Comparison of ENCODE assay signal across 1 cellular context in the genomic region with DNA sequence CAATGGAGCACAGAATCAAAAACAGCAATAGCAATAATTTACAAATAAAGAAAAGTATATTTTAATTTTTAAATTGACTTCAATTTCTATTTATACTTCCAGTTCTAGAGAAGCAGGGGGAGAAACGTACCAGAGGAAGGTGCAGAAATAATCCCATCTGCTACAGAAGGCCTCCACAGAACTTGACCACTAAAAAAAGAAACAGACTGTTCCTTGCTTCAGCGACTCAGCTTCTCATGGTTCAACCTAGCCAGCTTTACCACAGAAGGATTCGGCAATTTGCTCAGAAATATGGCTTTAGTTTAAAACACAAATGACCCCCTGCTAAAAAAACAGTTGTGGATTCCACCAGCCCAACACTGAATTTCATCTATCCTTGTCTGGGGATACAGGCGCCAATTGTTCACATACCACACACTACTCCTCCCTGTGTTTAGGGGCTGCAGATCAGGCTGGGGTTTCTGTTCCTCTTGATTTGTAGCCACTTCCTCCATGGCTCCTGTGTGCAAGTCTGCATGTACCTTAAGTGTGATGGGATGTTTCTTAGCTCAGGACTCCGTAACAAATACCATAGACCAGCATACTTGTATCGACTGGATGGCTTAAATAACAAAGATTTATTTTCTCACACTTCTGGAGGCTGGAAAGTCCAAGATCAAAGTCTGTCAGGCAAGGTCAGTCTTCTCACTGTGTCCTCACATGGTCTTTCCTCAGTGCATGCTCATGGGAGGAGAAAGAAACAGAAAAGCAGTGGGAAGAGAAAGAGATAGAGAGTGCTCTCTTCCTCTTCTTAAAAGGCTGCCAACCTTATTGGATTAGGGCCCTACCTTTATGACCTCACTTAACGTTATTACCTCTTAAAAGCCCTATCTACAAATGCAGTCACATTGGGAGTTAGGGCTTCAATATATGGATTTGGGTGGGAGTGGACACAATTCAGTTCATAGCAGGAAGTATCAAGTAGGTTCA.
TF ChIP-seq lines count a peak whose summit lies in the region.

No MANE protein-coding gene starts in this region.

TF ChIP-seq in GM23338, 12 proteins besides CTCF, POLR2A, EP300 and RAD21 (continued from another document):
- TF ChIP-seq, protein P1, sequence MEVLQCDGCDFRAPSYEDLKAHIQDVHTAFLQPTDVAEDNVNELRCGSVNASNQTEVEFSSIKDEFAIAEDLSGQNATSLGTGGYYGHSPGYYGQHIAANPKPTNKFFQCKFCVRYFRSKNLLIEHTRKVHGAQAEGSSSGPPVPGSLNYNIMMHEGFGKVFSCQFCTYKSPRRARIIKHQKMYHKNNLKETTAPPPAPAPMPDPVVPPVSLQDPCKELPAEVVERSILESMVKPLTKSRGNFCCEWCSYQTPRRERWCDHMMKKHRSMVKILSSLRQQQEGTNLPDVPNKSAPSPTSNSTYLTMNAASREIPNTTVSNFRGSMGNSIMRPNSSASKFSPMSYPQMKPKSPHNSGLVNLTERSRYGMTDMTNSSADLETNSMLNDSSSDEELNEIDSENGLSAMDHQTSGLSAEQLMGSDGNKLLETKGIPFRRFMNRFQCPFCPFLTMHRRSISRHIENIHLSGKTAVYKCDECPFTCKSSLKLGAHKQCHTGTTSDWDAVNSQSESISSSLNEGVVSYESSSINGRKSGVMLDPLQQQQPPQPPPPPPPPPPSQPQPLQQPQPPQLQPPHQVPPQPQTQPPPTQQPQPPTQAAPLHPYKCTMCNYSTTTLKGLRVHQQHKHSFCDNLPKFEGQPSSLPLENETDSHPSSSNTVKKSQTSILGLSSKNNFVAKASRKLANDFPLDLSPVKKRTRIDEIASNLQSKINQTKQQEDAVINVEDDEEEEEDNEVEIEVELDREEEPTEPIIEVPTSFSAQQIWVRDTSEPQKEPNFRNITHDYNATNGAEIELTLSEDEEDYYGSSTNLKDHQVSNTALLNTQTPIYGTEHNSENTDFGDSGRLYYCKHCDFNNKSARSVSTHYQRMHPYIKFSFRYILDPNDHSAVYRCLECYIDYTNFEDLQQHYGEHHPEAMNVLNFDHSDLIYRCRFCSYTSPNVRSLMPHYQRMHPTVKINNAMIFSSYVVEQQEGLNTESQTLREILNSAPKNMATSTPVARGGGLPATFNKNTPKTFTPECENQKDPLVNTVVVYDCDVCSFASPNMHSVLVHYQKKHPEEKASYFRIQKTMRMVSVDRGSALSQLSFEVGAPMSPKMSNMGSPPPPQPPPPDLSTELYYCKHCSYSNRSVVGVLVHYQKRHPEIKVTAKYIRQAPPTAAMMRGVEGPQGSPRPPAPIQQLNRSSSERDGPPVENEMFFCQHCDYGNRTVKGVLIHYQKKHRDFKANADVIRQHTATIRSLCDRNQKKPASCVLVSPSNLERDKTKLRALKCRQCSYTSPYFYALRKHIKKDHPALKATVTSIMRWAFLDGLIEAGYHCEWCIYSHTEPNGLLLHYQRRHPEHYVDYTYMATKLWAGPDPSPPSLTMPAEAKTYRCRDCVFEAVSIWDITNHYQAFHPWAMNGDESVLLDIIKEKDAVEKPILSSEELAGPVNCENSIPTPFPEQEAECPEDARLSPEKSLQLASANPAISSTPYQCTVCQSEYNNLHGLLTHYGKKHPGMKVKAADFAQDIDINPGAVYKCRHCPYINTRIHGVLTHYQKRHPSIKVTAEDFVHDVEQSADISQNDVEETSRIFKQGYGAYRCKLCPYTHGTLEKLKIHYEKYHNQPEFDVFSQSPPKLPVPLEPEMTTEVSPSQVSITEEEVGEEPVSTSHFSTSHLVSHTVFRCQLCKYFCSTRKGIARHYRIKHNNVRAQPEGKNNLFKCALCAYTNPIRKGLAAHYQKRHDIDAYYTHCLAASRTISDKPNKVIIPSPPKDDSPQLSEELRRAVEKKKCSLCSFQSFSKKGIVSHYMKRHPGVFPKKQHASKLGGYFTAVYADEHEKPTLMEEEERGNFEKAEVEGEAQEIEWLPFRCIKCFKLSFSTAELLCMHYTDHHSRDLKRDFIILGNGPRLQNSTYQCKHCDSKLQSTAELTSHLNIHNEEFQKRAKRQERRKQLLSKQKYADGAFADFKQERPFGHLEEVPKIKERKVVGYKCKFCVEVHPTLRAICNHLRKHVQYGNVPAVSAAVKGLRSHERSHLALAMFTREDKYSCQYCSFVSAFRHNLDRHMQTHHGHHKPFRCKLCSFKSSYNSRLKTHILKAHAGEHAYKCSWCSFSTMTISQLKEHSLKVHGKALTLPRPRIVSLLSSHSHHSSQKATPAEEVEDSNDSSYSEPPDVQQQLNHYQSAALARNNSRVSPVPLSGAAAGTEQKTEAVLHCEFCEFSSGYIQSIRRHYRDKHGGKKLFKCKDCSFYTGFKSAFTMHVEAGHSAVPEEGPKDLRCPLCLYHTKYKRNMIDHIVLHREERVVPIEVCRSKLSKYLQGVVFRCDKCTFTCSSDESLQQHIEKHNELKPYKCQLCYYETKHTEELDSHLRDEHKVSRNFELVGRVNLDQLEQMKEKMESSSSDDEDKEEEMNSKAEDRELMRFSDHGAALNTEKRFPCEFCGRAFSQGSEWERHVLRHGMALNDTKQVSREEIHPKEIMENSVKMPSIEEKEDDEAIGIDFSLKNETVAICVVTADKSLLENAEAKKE (CRISPR knock-in tag; IDR thresholded peaks at IDR 0.05) = no peak
- TF ChIP-seq, protein P2, sequence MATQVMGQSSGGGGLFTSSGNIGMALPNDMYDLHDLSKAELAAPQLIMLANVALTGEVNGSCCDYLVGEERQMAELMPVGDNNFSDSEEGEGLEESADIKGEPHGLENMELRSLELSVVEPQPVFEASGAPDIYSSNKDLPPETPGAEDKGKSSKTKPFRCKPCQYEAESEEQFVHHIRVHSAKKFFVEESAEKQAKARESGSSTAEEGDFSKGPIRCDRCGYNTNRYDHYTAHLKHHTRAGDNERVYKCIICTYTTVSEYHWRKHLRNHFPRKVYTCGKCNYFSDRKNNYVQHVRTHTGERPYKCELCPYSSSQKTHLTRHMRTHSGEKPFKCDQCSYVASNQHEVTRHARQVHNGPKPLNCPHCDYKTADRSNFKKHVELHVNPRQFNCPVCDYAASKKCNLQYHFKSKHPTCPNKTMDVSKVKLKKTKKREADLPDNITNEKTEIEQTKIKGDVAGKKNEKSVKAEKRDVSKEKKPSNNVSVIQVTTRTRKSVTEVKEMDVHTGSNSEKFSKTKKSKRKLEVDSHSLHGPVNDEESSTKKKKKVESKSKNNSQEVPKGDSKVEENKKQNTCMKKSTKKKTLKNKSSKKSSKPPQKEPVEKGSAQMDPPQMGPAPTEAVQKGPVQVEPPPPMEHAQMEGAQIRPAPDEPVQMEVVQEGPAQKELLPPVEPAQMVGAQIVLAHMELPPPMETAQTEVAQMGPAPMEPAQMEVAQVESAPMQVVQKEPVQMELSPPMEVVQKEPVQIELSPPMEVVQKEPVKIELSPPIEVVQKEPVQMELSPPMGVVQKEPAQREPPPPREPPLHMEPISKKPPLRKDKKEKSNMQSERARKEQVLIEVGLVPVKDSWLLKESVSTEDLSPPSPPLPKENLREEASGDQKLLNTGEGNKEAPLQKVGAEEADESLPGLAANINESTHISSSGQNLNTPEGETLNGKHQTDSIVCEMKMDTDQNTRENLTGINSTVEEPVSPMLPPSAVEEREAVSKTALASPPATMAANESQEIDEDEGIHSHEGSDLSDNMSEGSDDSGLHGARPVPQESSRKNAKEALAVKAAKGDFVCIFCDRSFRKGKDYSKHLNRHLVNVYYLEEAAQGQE (IDR thresholded peaks at IDR 0.05; ENCODE audit: unreplicated experiment) = no peak
- TF ChIP-seq CREB1 (CRISPR knock-in tag; IDR thresholded peaks at IDR 0.05; ENCODE audit: low read depth) = no peak
- no peak for TF ChIP-seq NANOG (IDR thresholded peaks at IDR 0.05; ENCODE audit: borderline replicate concordance)
- TF ChIP-seq STAT1 (IDR thresholded peaks at IDR 0.05; ENCODE audit: unreplicated experiment) = no peak
- TF ChIP-seq ZNF114 (CRISPR knock-in tag; IDR thresholded peaks at IDR 0.05) = no peak
